ENCODE assay signal across 1 cellular context in the genomic region with DNA sequence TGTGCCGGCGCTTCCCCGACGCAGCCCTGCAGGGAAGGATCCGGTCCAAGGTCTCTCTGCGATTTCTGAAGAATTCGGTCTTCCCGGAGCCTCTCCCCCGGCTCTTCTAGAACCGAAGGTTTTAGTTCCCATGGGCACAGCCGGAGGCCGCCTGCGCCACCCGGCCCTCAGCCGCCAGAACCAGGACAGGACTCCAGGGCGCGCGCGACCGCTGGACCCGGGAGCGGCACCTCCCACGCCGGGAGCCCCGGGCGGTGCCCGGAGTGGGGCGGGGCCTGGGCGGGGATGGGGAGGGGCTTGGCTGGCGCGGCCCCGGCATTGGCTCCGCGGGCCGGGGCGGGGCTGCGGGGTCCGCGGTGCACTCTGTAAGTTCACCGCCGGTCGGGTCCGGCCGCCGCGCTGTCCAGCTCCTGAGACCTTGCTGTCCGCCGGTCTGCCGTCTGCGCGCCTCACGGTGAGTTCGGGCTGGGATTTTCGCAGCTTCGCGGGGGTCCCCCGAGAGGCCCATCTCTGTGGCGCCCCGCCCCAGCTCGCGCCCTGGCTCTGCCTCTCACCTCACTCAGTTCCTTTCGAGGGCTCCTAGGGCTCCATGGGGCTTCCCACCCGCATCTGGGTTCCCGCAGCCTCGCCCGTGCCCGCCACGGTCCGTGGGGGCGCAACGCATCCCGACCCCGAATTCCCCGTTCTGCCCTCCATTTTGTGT.
TF ChIP-seq lines count a peak whose summit lies in the region.

A gene with protein sequence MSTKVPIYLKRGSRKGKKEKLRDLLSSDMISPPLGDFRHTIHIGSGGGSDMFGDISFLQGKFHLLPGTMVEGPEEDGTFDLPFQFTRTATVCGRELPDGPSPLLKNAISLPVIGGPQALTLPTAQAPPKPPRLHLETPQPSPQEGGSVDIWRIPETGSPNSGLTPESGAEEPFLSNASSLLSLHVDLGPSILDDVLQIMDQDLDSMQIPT (plus strand): TSS at position 366 of the 703 bp plus-strand sequence. CDS start 6,033 bp downstream, outside the sequence.

TF ChIP-seq in WTC11, 78 proteins besides CTCF, POLR2A, EP300 and RAD21 (continued from another document and continues in another):
- TF ChIP-seq CREM (CRISPR knock-in tag; IDR thresholded peaks at IDR 0.05): peak; percentile 55; the same call in 1 of the 2 replicates
- TF ChIP-seq JUN (CRISPR knock-in tag; IDR thresholded peaks at IDR 0.05): no peak; the same call in 1 of the 2 replicates
- no peak for TF ChIP-seq ZNF121 (CRISPR knock-in tag; IDR thresholded peaks at IDR 0.05)
- TF ChIP-seq, protein P1, sequence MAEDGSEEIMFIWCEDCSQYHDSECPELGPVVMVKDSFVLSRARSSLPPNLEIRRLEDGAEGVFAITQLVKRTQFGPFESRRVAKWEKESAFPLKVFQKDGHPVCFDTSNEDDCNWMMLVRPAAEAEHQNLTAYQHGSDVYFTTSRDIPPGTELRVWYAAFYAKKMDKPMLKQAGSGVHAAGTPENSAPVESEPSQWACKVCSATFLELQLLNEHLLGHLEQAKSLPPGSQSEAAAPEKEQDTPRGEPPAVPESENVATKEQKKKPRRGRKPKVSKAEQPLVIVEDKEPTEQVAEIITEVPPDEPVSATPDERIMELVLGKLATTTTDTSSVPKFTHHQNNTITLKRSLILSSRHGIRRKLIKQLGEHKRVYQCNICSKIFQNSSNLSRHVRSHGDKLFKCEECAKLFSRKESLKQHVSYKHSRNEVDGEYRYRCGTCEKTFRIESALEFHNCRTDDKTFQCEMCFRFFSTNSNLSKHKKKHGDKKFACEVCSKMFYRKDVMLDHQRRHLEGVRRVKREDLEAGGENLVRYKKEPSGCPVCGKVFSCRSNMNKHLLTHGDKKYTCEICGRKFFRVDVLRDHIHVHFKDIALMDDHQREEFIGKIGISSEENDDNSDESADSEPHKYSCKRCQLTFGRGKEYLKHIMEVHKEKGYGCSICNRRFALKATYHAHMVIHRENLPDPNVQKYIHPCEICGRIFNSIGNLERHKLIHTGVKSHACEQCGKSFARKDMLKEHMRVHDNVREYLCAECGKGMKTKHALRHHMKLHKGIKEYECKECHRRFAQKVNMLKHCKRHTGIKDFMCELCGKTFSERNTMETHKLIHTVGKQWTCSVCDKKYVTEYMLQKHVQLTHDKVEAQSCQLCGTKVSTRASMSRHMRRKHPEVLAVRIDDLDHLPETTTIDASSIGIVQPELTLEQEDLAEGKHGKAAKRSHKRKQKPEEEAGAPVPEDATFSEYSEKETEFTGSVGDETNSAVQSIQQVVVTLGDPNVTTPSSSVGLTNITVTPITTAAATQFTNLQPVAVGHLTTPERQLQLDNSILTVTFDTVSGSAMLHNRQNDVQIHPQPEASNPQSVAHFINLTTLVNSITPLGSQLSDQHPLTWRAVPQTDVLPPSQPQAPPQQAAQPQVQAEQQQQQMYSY (CRISPR knock-in tag; IDR thresholded peaks at IDR 0.05): no peak
- TF ChIP-seq FOXK1 (CRISPR knock-in tag; IDR thresholded peaks at IDR 0.05): peak; percentile 59; the same call in 1 of the 2 replicates
- peak; percentile 69; the same call in 1 of the 2 replicates for TF ChIP-seq ZNF416 (CRISPR knock-in tag; IDR thresholded peaks at IDR 0.05)
- no peak for TF ChIP-seq MLX (CRISPR knock-in tag; IDR thresholded peaks at IDR 0.05)
- no peak for TF ChIP-seq ERG (CRISPR knock-in tag; IDR thresholded peaks at IDR 0.05)
- TF ChIP-seq, protein P2, sequence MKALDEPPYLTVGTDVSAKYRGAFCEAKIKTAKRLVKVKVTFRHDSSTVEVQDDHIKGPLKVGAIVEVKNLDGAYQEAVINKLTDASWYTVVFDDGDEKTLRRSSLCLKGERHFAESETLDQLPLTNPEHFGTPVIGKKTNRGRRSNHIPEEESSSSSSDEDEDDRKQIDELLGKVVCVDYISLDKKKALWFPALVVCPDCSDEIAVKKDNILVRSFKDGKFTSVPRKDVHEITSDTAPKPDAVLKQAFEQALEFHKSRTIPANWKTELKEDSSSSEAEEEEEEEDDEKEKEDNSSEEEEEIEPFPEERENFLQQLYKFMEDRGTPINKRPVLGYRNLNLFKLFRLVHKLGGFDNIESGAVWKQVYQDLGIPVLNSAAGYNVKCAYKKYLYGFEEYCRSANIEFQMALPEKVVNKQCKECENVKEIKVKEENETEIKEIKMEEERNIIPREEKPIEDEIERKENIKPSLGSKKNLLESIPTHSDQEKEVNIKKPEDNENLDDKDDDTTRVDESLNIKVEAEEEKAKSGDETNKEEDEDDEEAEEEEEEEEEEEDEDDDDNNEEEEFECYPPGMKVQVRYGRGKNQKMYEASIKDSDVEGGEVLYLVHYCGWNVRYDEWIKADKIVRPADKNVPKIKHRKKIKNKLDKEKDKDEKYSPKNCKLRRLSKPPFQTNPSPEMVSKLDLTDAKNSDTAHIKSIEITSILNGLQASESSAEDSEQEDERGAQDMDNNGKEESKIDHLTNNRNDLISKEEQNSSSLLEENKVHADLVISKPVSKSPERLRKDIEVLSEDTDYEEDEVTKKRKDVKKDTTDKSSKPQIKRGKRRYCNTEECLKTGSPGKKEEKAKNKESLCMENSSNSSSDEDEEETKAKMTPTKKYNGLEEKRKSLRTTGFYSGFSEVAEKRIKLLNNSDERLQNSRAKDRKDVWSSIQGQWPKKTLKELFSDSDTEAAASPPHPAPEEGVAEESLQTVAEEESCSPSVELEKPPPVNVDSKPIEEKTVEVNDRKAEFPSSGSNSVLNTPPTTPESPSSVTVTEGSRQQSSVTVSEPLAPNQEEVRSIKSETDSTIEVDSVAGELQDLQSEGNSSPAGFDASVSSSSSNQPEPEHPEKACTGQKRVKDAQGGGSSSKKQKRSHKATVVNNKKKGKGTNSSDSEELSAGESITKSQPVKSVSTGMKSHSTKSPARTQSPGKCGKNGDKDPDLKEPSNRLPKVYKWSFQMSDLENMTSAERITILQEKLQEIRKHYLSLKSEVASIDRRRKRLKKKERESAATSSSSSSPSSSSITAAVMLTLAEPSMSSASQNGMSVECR (CRISPR knock-in tag; IDR thresholded peaks at IDR 0.05; ENCODE audit: borderline replicate concordance): peak; percentile 41; the same call in 1 of the 2 replicates
- no peak for TF ChIP-seq GRHL2 (CRISPR knock-in tag; IDR thresholded peaks at IDR 0.05; ENCODE audit: insufficient replicate concordance, severe bottlenecking)
- no peak for TF ChIP-seq NR2C2 (CRISPR knock-in tag; IDR thresholded peaks at IDR 0.05)
- no peak for TF ChIP-seq IRF2 (CRISPR knock-in tag; IDR thresholded peaks at IDR 0.05; ENCODE audit: borderline replicate concordance, low read depth)
- TF ChIP-seq, protein P3, sequence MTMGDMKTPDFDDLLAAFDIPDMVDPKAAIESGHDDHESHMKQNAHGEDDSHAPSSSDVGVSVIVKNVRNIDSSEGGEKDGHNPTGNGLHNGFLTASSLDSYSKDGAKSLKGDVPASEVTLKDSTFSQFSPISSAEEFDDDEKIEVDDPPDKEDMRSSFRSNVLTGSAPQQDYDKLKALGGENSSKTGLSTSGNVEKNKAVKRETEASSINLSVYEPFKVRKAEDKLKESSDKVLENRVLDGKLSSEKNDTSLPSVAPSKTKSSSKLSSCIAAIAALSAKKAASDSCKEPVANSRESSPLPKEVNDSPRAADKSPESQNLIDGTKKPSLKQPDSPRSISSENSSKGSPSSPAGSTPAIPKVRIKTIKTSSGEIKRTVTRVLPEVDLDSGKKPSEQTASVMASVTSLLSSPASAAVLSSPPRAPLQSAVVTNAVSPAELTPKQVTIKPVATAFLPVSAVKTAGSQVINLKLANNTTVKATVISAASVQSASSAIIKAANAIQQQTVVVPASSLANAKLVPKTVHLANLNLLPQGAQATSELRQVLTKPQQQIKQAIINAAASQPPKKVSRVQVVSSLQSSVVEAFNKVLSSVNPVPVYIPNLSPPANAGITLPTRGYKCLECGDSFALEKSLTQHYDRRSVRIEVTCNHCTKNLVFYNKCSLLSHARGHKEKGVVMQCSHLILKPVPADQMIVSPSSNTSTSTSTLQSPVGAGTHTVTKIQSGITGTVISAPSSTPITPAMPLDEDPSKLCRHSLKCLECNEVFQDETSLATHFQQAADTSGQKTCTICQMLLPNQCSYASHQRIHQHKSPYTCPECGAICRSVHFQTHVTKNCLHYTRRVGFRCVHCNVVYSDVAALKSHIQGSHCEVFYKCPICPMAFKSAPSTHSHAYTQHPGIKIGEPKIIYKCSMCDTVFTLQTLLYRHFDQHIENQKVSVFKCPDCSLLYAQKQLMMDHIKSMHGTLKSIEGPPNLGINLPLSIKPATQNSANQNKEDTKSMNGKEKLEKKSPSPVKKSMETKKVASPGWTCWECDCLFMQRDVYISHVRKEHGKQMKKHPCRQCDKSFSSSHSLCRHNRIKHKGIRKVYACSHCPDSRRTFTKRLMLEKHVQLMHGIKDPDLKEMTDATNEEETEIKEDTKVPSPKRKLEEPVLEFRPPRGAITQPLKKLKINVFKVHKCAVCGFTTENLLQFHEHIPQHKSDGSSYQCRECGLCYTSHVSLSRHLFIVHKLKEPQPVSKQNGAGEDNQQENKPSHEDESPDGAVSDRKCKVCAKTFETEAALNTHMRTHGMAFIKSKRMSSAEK (CRISPR knock-in tag; IDR thresholded peaks at IDR 0.05; ENCODE audit: borderline replicate concordance): no peak
- no peak for TF ChIP-seq KAT7 (CRISPR knock-in tag; IDR thresholded peaks at IDR 0.05; ENCODE audit: borderline replicate concordance)
- no peak for TF ChIP-seq ZNF263 (CRISPR knock-in tag; IDR thresholded peaks at IDR 0.05; ENCODE audit: low read depth)
- 0 out of 2 replicates have a peak, but pooled peaks have one; percentile 53 for TF ChIP-seq NFE2L1 (CRISPR knock-in tag; IDR thresholded peaks at IDR 0.05)
- TF ChIP-seq HMGA2 (CRISPR knock-in tag; IDR thresholded peaks at IDR 0.05): no peak
- TF ChIP-seq TEAD1 (CRISPR knock-in tag; IDR thresholded peaks at IDR 0.05): no peak
- TF ChIP-seq MXD4 (CRISPR knock-in tag; IDR thresholded peaks at IDR 0.05; ENCODE audit: borderline replicate concordance): no peak
- TF ChIP-seq NFATC4 (CRISPR knock-in tag; IDR thresholded peaks at IDR 0.05): no peak
- TF ChIP-seq TEAD4 (CRISPR knock-in tag; IDR thresholded peaks at IDR 0.05): no peak
- TF ChIP-seq AR (CRISPR knock-in tag; IDR thresholded peaks at IDR 0.05): no peak
- no peak for TF ChIP-seq NFYB (CRISPR knock-in tag; conservative IDR thresholded peaks at IDR 0.05; ENCODE audit: low read depth)
- TF ChIP-seq ZBTB21 (CRISPR knock-in tag; IDR thresholded peaks at IDR 0.05; ENCODE audit: borderline replicate concordance): no peak
- peak; percentile 70 for TF ChIP-seq E2F5 (CRISPR knock-in tag; IDR thresholded peaks at IDR 0.05)
- no peak for TF ChIP-seq ZNF317 (CRISPR knock-in tag; IDR thresholded peaks at IDR 0.05; ENCODE audit: borderline replicate concordance, low read depth)
- TF ChIP-seq, protein P4, sequence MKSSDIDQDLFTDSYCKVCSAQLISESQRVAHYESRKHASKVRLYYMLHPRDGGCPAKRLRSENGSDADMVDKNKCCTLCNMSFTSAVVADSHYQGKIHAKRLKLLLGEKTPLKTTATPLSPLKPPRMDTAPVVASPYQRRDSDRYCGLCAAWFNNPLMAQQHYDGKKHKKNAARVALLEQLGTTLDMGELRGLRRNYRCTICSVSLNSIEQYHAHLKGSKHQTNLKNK (CRISPR knock-in tag; IDR thresholded peaks at IDR 0.05): no peak
- TF ChIP-seq ZNF232 (CRISPR knock-in tag; IDR thresholded peaks at IDR 0.05): 0 out of 2 replicates have a peak, but pooled peaks have one; percentile 33
- no peak for TF ChIP-seq OVOL2 (CRISPR knock-in tag; IDR thresholded peaks at IDR 0.05; ENCODE audit: borderline replicate concordance)
- no peak for TF ChIP-seq TP53 (CRISPR knock-in tag; IDR thresholded peaks at IDR 0.05)
- TF ChIP-seq, protein P5, sequence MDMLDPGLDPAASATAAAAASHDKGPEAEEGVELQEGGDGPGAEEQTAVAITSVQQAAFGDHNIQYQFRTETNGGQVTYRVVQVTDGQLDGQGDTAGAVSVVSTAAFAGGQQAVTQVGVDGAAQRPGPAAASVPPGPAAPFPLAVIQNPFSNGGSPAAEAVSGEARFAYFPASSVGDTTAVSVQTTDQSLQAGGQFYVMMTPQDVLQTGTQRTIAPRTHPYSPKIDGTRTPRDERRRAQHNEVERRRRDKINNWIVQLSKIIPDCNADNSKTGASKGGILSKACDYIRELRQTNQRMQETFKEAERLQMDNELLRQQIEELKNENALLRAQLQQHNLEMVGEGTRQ (CRISPR knock-in tag; IDR thresholded peaks at IDR 0.05): no peak
